ENCODE assay signal across 8 cellular contexts in the genomic region with DNA sequence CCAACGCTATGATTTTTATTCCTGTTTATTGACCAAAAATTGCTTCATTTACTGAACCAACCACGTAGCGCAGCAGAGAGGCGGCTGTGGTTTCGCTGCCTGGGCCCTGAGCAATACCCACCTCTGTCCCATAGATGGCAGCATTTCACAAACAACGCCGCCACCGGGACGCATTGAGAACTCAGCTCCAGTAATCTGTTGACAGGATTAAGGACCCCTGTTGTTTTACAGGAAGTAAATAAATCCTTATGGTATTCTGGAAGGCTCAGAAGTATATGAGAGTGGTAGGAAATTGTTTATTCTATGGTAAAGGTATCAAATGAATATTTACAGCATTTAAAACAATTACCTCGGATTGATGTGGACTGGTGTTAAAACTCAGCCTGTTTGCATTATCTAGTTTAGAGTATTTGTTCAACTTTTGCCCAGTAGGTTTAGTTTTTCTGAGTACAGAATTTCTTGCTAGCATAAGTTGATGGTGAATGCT.
DNase-seq lines count a peak whose midpoint lies in the region; FAIRE-seq and TF ChIP-seq lines count a peak whose summit lies in the region.

No MANE protein-coding gene starts in this region.

- H3K27ac ChIP-seq in ovary: no peak overlapping the region

- no peaks in the 10 kb centered on the region for H3K27me3 ChIP-seq in ovary

- no peaks in the 10 kb centered on the region for H3K4me1 ChIP-seq in ovary (ENCODE audit: insufficient read depth)

- intact Hi-C loops in ovary (cut with DNase I): loop anchor here in 2 of 4 donors (5.0 to 10.0 kb wide), 2 partner anchors 1452 to 1454 kb away; no protein-coding TSS in a partner anchor

- H3K9me3 ChIP-seq in ovary: no peaks in the 10 kb centered on the region

- DNase-seq in GM03348 (ENCODE audit: low spot score) (peak; percentile 83), GOT3 (lab: John Stamatoyannopoulos, UW) (peak; percentile 56), Kasumi-1 (lab: John Stamatoyannopoulos, UW) (peak; percentile 75 to 79), RCC 7860 (ENCODE audit: low spot score) (peak; percentile 8), frontal cortex (ENCODE audit: low spot score in 2 of 2) (peak in 1 of 2 donors; percentile 18), ovary (peak; percentile 12 to 47 (median 37)), urothelium cell line (ENCODE audit: low spot score) (peak; percentile 71)
- DNase-seq in activated T-helper 9 cell treated with anti-CD3 and anti-CD28 coated beads, Interleukin-2, amount 50 U/mL, for 16 hours (ENCODE audit: low read depth): peak; percentile 13

- no peaks in the 10 kb centered on the region for H3K36me3 ChIP-seq in ovary

- TF ChIP-seq CTCF in ovary (IDR thresholded peaks at IDR 0.05): peak; percentile 23 to 57 (median 56)

- no peak for TF ChIP-seq EP300 in ovary (IDR thresholded peaks at IDR 0.05)

- 3 to 4% (median 3%) methylated on average over 10 of the region's 10 CpGs for WGBS in ovary, 3 donors

- H3K4me3 ChIP-seq in ovary: no peak overlapping the region

- FAIRE-seq in RCC 7860 (lab: Jason Lieb, UNC) (no peak), frontal cortex (lab: Jason Lieb, UNC) (peak; percentile 40), urothelium cell line (lab: Jason Lieb, UNC) (peak; percentile 77)

- TF ChIP-seq POLR2A in ovary (IDR thresholded peaks at IDR 0.05): no peak
